ENCODE assay signal across 9 cellular contexts in genomic region chr5:95285406-95285761, GRCh38. TPM values are rescaled to one million over a fixed set of nuclear protein-coding genes. Genes with fewer than 3 reads are reported as not detected.
A peak's percentile ranks its signal among the peaks of the same experiment; 100 is the strongest.
DNase-seq lines count a peak whose midpoint lies in the region; TF ChIP-seq lines count a peak whose summit lies in the region.
"Had no signal": no experiment of that assay in that cellular context is flagged by ENCODE, and none has a peak within 500 bp of the region (broad histone marks: within the 10 kb centered on the region; RNA-seq: fewer than 3 reads in every experiment).

No MANE protein-coding gene starts in this region.

- no peaks in the 10 kb centered on the region for H3K79me2 ChIP-seq in fibroblast of lung (ENCODE audit: control insufficient read depth, insufficient read depth, low read length)

- H2AFZ ChIP-seq in fibroblast of lung (ENCODE audit: low read length): no peak overlapping the region

- H3K27me3 ChIP-seq in SJCRH30: no peaks in the 10 kb centered on the region
- H3K27me3 ChIP-seq in fibroblast of lung (ENCODE audit: control insufficient read depth, insufficient read depth, low read length): peaks cover 25% of the 10 kb centered on the region

- H3K4me1 ChIP-seq in SJCRH30 (peaks cover 4% of the 10 kb centered on the region; the same call in 1 of the 2 replicates), fibroblast of lung (ENCODE audit: control insufficient read depth, extremely low read depth, insufficient read depth, low read length) (no peaks in the 10 kb centered on the region)

- H3K9me3 ChIP-seq in SJCRH30 (replicated peaks): no peaks in the 10 kb centered on the region
- H3K9me3 ChIP-seq in fibroblast of lung (ENCODE audit: control insufficient read depth, insufficient read depth, low read depth, low read length): no peaks in the 10 kb centered on the region

- H3K36me3 ChIP-seq in SJCRH30 (no peaks in the 10 kb centered on the region), fibroblast of lung (ENCODE audit: control insufficient read depth, insufficient read depth, low read length) (no peaks in the 10 kb centered on the region)

- no peak overlapping the region for H3K9ac ChIP-seq in fibroblast of lung (ENCODE audit: insufficient read depth, low read length)

- DNase-seq in GM20000 (ENCODE audit: low spot score): peak; percentile 36
- DNase-seq in SJCRH30: no peak
- DNase-seq in fibroblast of lung (ENCODE audit: low read depth in 2 of 2): peak; percentile 9 to 17
- no peak for DNase-seq in retinal pigment epithelial cell (ENCODE audit: low read depth)
- no peak for DNase-seq in DMS 273 treated with DMSO at 0.1 percent for 48 hours (lab: John Stamatoyannopoulos, UW)
- no peak for DNase-seq in stimulated activated CD8-positive, alpha-beta memory T cell treated with anti-CD3 and anti-CD28 coated beads, Interleukin-4, amount 100 ng/mL, for 48 hours
- no peak for DNase-seq in middle frontal gyrus (ENCODE audit: extremely low spot score, low spot score)
- no peak for DNase-seq in ACHN
- DNase-seq: activated effector memory CD4-positive, alpha-beta T cell treated with anti-CD3 and anti-CD28 coated beads, Interleukin-2, amount 50 U/mL, for 16 hours had no signal

- H3K27ac ChIP-seq in SJCRH30: no peak overlapping the region; the same call in 1 of the 2 replicates
- H3K27ac ChIP-seq in fibroblast of lung (ENCODE audit: insufficient read depth, low read length): no peak overlapping the region

- peak overlapping the region; percentile 63 for H3K4me3 ChIP-seq in SJCRH30
- H3K4me3 ChIP-seq in fibroblast of lung (replicated peaks in 1 of 4; ENCODE audit: control extremely low read depth in 1 of 4, insufficient read depth in 1 of 4, low read depth in 3 of 4, low read length in 4 of 4): peak overlapping the region in 2 of 4 experiments; percentile 27 to 57
- H3K4me3 ChIP-seq in retinal pigment epithelial cell (ENCODE audit: low read length): peak overlapping the region; percentile 68

- H3K4me2 ChIP-seq in fibroblast of lung (ENCODE audit: extremely low read depth, insufficient read depth, low read length): peak overlapping the region; percentile 90

- TF ChIP-seq CTCF in GM20000 (IDR thresholded peaks at IDR 0.05; ENCODE audit: extremely low read depth, missing control alignments): no peak
- TF ChIP-seq CTCF in fibroblast of lung (conservative IDR thresholded peaks at IDR 0.05 in 1 of 2, IDR thresholded peaks at IDR 0.05 in 1 of 2; ENCODE audit: low read depth in 1 of 2, low read length in 2 of 2): no peak
- TF ChIP-seq CTCF in retinal pigment epithelial cell (conservative IDR thresholded peaks at IDR 0.05; ENCODE audit: low read depth, low read length): no peak

- H4K20me1 ChIP-seq in fibroblast of lung (ENCODE audit: control insufficient read depth, extremely low read depth, insufficient read depth, low read length): no peaks in the 10 kb centered on the region

- in situ Hi-C loops in ACHN (cut with HindIII; ENCODE audit: low pct_ligation_motif_present, low pct_unique_long_range_greater_than_20kb, low sequenced_read_pairs): no loop called here

RNA-seq across cellular contexts. Expression of gene MCTP1, which starts 0.5 kb away (rescaled TPM):
- 1.7 and 1.8 TPM in 2 replicates for total RNA-seq in SJCRH30 (2014; rRNA removed; shearing (Covaris generic))
- 3.6 and 7.9 TPM in 2 replicates for total RNA-seq in fibroblast of lung
- 0.78 and 4.2 TPM in 2 replicates for polyA plus RNA-seq in fibroblast of lung
- polyA plus RNA-seq in fibroblast of lung (2012): 0.78 and 3.5 TPM in 2 replicates
- polyA minus RNA-seq in fibroblast of lung (ENCODE audit: low replicate concordance): 0.22 TPM in 1 of 2 replicates, not detected in the other

Comparison
In these comparisons a context has a peak if more than half of its experiments do, and no peak if none do; other contexts are left out.
1. DNase-seq: peak in GM20000 (single experiment) and fibroblast of lung (2 of 2); none in SJCRH30 (0 of 2), retinal pigment epithelial cell (single experiment), DMS 273 treated with DMSO at 0.1 percent for 48 hours (single experiment), stimulated activated CD8-positive, alpha-beta memory T cell treated with anti-CD3 and anti-CD28 coated beads, Interleukin-4, amount 100 ng/mL, for 48 hours (single experiment), middle frontal gyrus (single experiment) and ACHN (single experiment).